Comparison of ENCODE assay signal across 29 cellular contexts in genomic region chr15:94404733-94405283, GRCh38.
"Had no signal": no experiment of that assay in that cellular context is flagged by ENCODE, and none has a peak within 500 bp of the region (broad histone marks: within the 10 kb centered on the region; RNA-seq: fewer than 3 reads in every experiment).

No MANE protein-coding gene starts in this region.

- H3K9me3 ChIP-seq: left lung, lower lobe of right lung, neutrophil, right atrium auricular region, right lobe of liver, stomach, testis, thyroid gland, transverse colon, upper lobe of left lung, vagina had no signal

- H3K4me3 Mint-ChIP-seq: naive B cell; nephron; neural progenitor cell; stimulated activated naive B cell treated with anti-CD40 and anti-IgM and Interleukin-4, amounts not matched to agents 10 μg/mL and 1 μg/mL and 100 μg/mL, for 72 hours had no signal

- H3K9me3 Mint-ChIP-seq: naive B cell; nephron; neural progenitor cell; stimulated activated naive B cell treated with anti-CD40 and anti-IgM and Interleukin-4, amounts not matched to agents 10 μg/mL and 1 μg/mL and 100 μg/mL, for 72 hours had no signal

- H3K27me3 Mint-ChIP-seq: naive B cell; progenitor cell of endocrine pancreas; stimulated activated naive B cell treated with anti-CD40 and anti-IgM and Interleukin-4, amounts not matched to agents 10 μg/mL and 1 μg/mL and 100 μg/mL, for 72 hours had no signal

- H3K4me3 ChIP-seq: left lung, lower lobe of right lung, neural progenitor cell, right atrium auricular region, right lobe of liver, smooth muscle cell, stomach, testis, thyroid gland, transverse colon, upper lobe of left lung, vagina had no signal

- H3K27ac ChIP-seq: left lung, lower lobe of right lung, neural progenitor cell, neutrophil, parathyroid adenoma, right atrium auricular region, right lobe of liver, stomach, testis, thyroid gland, transverse colon, upper lobe of left lung, vagina had no signal

- H3K9ac ChIP-seq: neural progenitor cell, parathyroid adenoma had no signal

- ATAC-seq: left colon; left lung; lower lobe of right lung; right lobe of liver; stimulated activated naive B cell treated with anti-CD40 and anti-IgM and Interleukin-4, amounts not matched to agents 10 μg/mL and 1 μg/mL and 100 μg/mL, for 72 hours; stimulated activated naive CD8-positive, alpha-beta T cell treated with anti-CD3 and anti-CD28 coated beads, Interleukin-15, Interleukin-2, amounts not matched to agents 100 U/mL and 50 U/mL, for 24 hours had no signal

- H2AFZ ChIP-seq: neural progenitor cell, parathyroid adenoma had no signal

- H3K36me3 Mint-ChIP-seq: neural progenitor cell had no signal

- FAIRE-seq: kidney had no signal

- H3K27ac Mint-ChIP-seq: neural progenitor cell; progenitor cell of endocrine pancreas; stimulated activated naive B cell treated with anti-CD40 and anti-IgM and Interleukin-4, amounts not matched to agents 10 μg/mL and 1 μg/mL and 100 μg/mL, for 72 hours had no signal

- H3K36me3 ChIP-seq: neural progenitor cell, right atrium auricular region, right lobe of liver, thyroid gland, vagina had no signal

- H3K4me1 ChIP-seq: left lung, lower lobe of right lung, neural progenitor cell, parathyroid adenoma, right atrium auricular region, right lobe of liver, stomach, thyroid gland had no signal

- DNase-seq: hippocampal formation; kidney; left colon; left lung; lower lobe of right lung; mammary epithelial cell; mesenchymal stem cell; naive B cell; occipital lobe; right lobe of liver; stimulated activated CD4-positive, alpha-beta T cell treated with anti-CD3 and anti-CD28 coated beads, Interleukin-1b, Interleukin-23, amount 100 ng/mL, for 48 hours; stimulated activated CD4-positive, alpha-beta T cell treated with anti-CD3 and anti-CD28 coated beads, Interleukin-2, amount 100 ng/mL, for 48 hours; stimulated activated CD4-positive, alpha-beta T cell treated with anti-CD3 and anti-CD28 coated beads, Interleukin-4, amount 100 ng/mL, for 4 hours; stimulated activated CD8-positive, alpha-beta memory T cell treated with anti-CD3 and anti-CD28 coated beads, Interleukin-4, amount 100 ng/mL, for 48 hours; stimulated activated naive B cell treated with anti-CD40 and anti-IgM and Interleukin-4, amounts not matched to agents 10 μg/mL and 1 μg/mL and 100 μg/mL, for 72 hours; stimulated activated naive CD8-positive, alpha-beta T cell treated with anti-CD3 and anti-CD28 coated beads, Interleukin-15, Interleukin-2, amounts not matched to agents 100 U/mL and 50 U/mL, for 24 hours; stomach; testis; thyroid gland; transverse colon; upper lobe of left lung had no signal

- H3K27me3 ChIP-seq: left lung, neural progenitor cell, neutrophil, right atrium auricular region, right lobe of liver, stomach, testis, thyroid gland, transverse colon, upper lobe of left lung, vagina had no signal

- H3K79me2 ChIP-seq: parathyroid adenoma had no signal

- H3K4me2 ChIP-seq: neural progenitor cell, smooth muscle cell had no signal
